In the genomic region with DNA sequence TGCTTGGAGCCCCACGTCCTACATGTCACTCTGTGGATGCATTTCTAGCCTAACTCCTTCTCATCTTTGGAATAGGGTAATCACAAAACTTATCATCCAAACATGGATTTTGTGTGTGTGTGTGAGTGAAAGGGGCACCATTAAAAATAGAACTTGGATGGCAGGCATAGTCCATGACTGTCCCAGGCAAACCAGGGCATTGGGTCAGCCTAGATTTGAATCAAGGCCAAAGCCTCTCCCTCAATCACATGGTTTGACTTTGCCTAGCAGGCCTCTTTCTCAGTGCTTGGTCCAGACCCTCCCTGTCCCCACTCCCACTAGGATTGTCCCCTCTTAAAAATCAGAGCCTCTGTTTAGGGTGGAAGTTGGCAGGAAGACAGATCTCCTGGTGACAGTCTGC, we compare ENCODE assay signal across 14 cellular contexts.
DNase-seq lines count a peak whose midpoint lies in the region; ATAC-seq and TF ChIP-seq lines count a peak whose summit lies in the region.
"Had no signal": no experiment of that assay in that cellular context is flagged by ENCODE, and none has a peak within 500 bp of the region (broad histone marks: within the 10 kb centered on the region; RNA-seq: fewer than 3 reads in every experiment).

No MANE protein-coding gene starts in this region.

- H3K79me2 ChIP-seq in Karpas-422 (ENCODE audit: low read length): no peaks in the 10 kb centered on the region

- H3K36me3 Mint-ChIP-seq in activated CD8-positive, alpha-beta memory T cell treated with anti-CD3 and anti-CD28 coated beads, Interleukin-2, amount 10 ng/mL, durations not matched to agents 7 days and 5 days: no peaks in the 10 kb centered on the region
- no peaks in the 10 kb centered on the region for H3K36me3 Mint-ChIP-seq in osteocyte (ENCODE audit: unreplicated experiment)
- H3K36me3 Mint-ChIP-seq: CD4-positive, alpha-beta memory T cell had no signal

- ATAC-seq in activated CD8-positive, alpha-beta memory T cell treated with anti-CD3 and anti-CD28 coated beads, Interleukin-2, amount 10 ng/mL, durations not matched to agents 7 days and 5 days: no peak
- ATAC-seq in GM19351 (IDR thresholded peaks at IDR 0.05; ENCODE audit: unreplicated experiment): no peak

- no peak overlapping the region for H3K4me3 Mint-ChIP-seq in activated CD8-positive, alpha-beta memory T cell treated with anti-CD3 and anti-CD28 coated beads, Interleukin-2, amount 10 ng/mL, durations not matched to agents 7 days and 5 days
- H3K4me3 Mint-ChIP-seq in osteocyte (ENCODE audit: unreplicated experiment): no peak overlapping the region
- H3K4me3 Mint-ChIP-seq: HFFc6 had no signal

- H3K9ac ChIP-seq in Karpas-422 (ENCODE audit: low read length): no peak overlapping the region

- H3K27ac Mint-ChIP-seq in activated CD8-positive, alpha-beta memory T cell treated with anti-CD3 and anti-CD28 coated beads, Interleukin-2, amount 10 ng/mL, durations not matched to agents 7 days and 5 days: no peak overlapping the region
- H3K27ac Mint-ChIP-seq in osteocyte (ENCODE audit: unreplicated experiment): no peak overlapping the region
- H3K27ac Mint-ChIP-seq: HFFc6 had no signal

- no peaks in the 10 kb centered on the region for H4K20me1 ChIP-seq in Karpas-422 (ENCODE audit: insufficient read depth, low read depth, low read length)

- H3K4me1 Mint-ChIP-seq in activated CD8-positive, alpha-beta memory T cell treated with anti-CD3 and anti-CD28 coated beads, Interleukin-2, amount 10 ng/mL, durations not matched to agents 7 days and 5 days: peaks cover 29% of the 10 kb centered on the region
- H3K4me1 Mint-ChIP-seq in osteocyte (ENCODE audit: unreplicated experiment): no peaks in the 10 kb centered on the region

- no peak overlapping the region for H3K27ac ChIP-seq in Karpas-422 (ENCODE audit: low read length)
- H3K27ac ChIP-seq: C4-2B had no signal

- peak; percentile 55 for DNase-seq in activated CD8-positive, alpha-beta memory T cell treated with anti-CD3 and anti-CD28 coated beads for 24 hours
- no peak for DNase-seq in activated CD8-positive, alpha-beta memory T cell treated with anti-CD3 and anti-CD28 coated beads, Interleukin-2, amount 10 ng/mL, durations not matched to agents 7 days and 5 days
- peak; percentile 1 for DNase-seq in AG20443 (ENCODE audit: low spot score)
- no peak for DNase-seq in Karpas-422
- DNase-seq in osteocyte (ENCODE audit: extremely low spot score, unreplicated experiment): peak; percentile 42
- DNase-seq in DMS53 (lab: John Stamatoyannopoulos, UW): no peak
- DNase-seq: 8988T; CD4-positive, alpha-beta memory T cell; DMS79 treated with DMSO at 0.1 percent for 48 hours; EL; HCEC 1CT; HFFc6 had no signal

- H3K9me2 ChIP-seq in Karpas-422 (replicated peaks; ENCODE audit: insufficient read depth, low read length): no peaks in the 10 kb centered on the region

- no peak overlapping the region for H2AFZ ChIP-seq in Karpas-422 (ENCODE audit: low read length)

- CTCF ChIA-PET in activated CD8-positive, alpha-beta memory T cell treated with anti-CD3 and anti-CD28 coated beads, Interleukin-2, amount 10 ng/mL, durations not matched to agents 7 days and 5 days (lab: Charles Lee): no interaction called here

- peaks cover 94% of the 10 kb centered on the region for H3K4me1 ChIP-seq in Karpas-422 (ENCODE audit: low read length)

- no peaks in the 10 kb centered on the region for H3K27me3 ChIP-seq in Karpas-422 (ENCODE audit: low read length)

- H3K4me2 ChIP-seq in Karpas-422 (ENCODE audit: low read depth, low read length, poor library complexity, severe bottlenecking): peak overlapping the region; percentile 58

- no peaks in the 10 kb centered on the region for H3K9me3 Mint-ChIP-seq in activated CD8-positive, alpha-beta memory T cell treated with anti-CD3 and anti-CD28 coated beads, Interleukin-2, amount 10 ng/mL, durations not matched to agents 7 days and 5 days (ENCODE audit: low read depth)
- no peaks in the 10 kb centered on the region for H3K9me3 Mint-ChIP-seq in osteocyte (ENCODE audit: unreplicated experiment)
- H3K9me3 Mint-ChIP-seq: HFFc6 had no signal

- 0 out of 2 replicates have a peak overlapping the region, but pooled peaks have one; percentile 43 for H3K4me3 ChIP-seq in Karpas-422 (ENCODE audit: low read length)

- TF ChIP-seq CTCF in osteocyte (IDR thresholded peaks at IDR 0.05): no peak

- H3K36me3 ChIP-seq in Karpas-422 (ENCODE audit: insufficient read depth, low read length): no peaks in the 10 kb centered on the region

- H3K27me3 Mint-ChIP-seq in activated CD8-positive, alpha-beta memory T cell treated with anti-CD3 and anti-CD28 coated beads, Interleukin-2, amount 10 ng/mL, durations not matched to agents 7 days and 5 days: peaks cover 61% of the 10 kb centered on the region
- peaks cover 69% of the 10 kb centered on the region for H3K27me3 Mint-ChIP-seq in osteocyte (ENCODE audit: unreplicated experiment)

- no peaks in the 10 kb centered on the region for H3K9me3 ChIP-seq in Karpas-422 (ENCODE audit: low read length)

Comparison
In these comparisons a context has a peak if more than half of its experiments do, and no peak if none do; other contexts are left out.
1. DNase-seq: peak in activated CD8-positive, alpha-beta memory T cell treated with anti-CD3 and anti-CD28 coated beads for 24 hours (single experiment), AG20443 (single experiment) and osteocyte (single experiment); none in activated CD8-positive, alpha-beta memory T cell treated with anti-CD3 and anti-CD28 coated beads, Interleukin-2, amount 10 ng/mL, durations not matched to agents 7 days and 5 days (single experiment), Karpas-422 (single experiment) and DMS53 (single experiment).